16 cellular contexts compared by ENCODE assay signal in genomic region chr2:112433932-112434730, GRCh38. TPM values are rescaled to one million over a fixed set of nuclear protein-coding genes. Genes with fewer than 3 reads are reported as not detected.
A peak's percentile ranks its signal among the peaks of the same experiment; 100 is the strongest.
DNase-seq lines count a peak whose midpoint lies in the region; ATAC-seq, FAIRE-seq and TF ChIP-seq lines count a peak whose summit lies in the region.
"Had no signal": no experiment of that assay in that cellular context is flagged by ENCODE, and none has a peak within 500 bp of the region (broad histone marks: within the 10 kb centered on the region; RNA-seq: fewer than 3 reads in every experiment).

No MANE protein-coding gene starts in this region.

- H3K9ac ChIP-seq in HepG2 (ENCODE audit: insufficient read depth, low read depth, low read length): no peak overlapping the region

- no peak for ATAC-seq in Right ventricle myocardium inferior
- no peak for ATAC-seq in Right ventricle myocardium superior (ENCODE audit: poor library complexity)
- no peak for ATAC-seq in WTC11
- no peak for ATAC-seq in HepG2
- ATAC-seq in HG03520 (IDR thresholded peaks at IDR 0.05; ENCODE audit: unreplicated experiment): no peak

- no peaks in the 10 kb centered on the region for H3K9me3 Mint-ChIP-seq in WTC11
- H3K9me3 Mint-ChIP-seq: activated B cell treated with CpG ODN at 0.5 μM for 24 hours; activated naive CD4-positive, alpha-beta T cell treated with anti-CD3 and anti-CD28 coated beads for 36 hours had no signal

- CTCF ChIA-PET in WTC11 (lab: Charles Lee) (interaction anchor here (1.6 to 1.7 kb wide), 2 partner anchors 175 to 312 kb away, joined by 9 to 15 read pairs; no protein-coding TSS in a partner anchor), HepG2 (lab: Yijun Ruan, JAX; ENCODE audit: low intra/inter-chr PET ratio, low total read pairs) (interaction anchor here (1.9 to 3.0 kb wide), 2 partner anchors 174 to 313 kb away, joined by 14 to 18 read pairs; no protein-coding TSS in a partner anchor)

- TF ChIP-seq EP300 in HepG2 (IDR thresholded peaks at IDR 0.05; ENCODE audit: low read depth in 2 of 2, low read length in 2 of 2): no peak
- TF ChIP-seq EP300 in HepG2 (CRISPR knock-in tag; IDR thresholded peaks at IDR 0.05; ENCODE audit: borderline replicate concordance): no peak

- peak; percentile 33 for DNase-seq in Right ventricle myocardium inferior (ENCODE audit: missing footprints)
- DNase-seq in Right ventricle myocardium superior: no peak
- peak; percentile 27 for DNase-seq in WTC11 (ENCODE audit: low spot score)
- DNase-seq in HepG2 (ENCODE audit: low spot score): no peak
- DNase-seq in spleen: peak; percentile 81
- DNase-seq in SW 1271 (lab: John Stamatoyannopoulos, UW): no peak
- no peak for DNase-seq in NCI-H1694 (lab: John Stamatoyannopoulos, UW)
- DNase-seq: NCI-H1417, NCI-H524 treated with DMSO at 0.1 percent for 48 hours had no signal

- no peak overlapping the region for H3K27ac Mint-ChIP-seq in WTC11
- H3K27ac Mint-ChIP-seq: activated B cell treated with CpG ODN at 0.5 μM for 24 hours; activated naive CD4-positive, alpha-beta T cell treated with anti-CD3 and anti-CD28 coated beads for 36 hours had no signal

- no peaks in the 10 kb centered on the region for H4K20me1 ChIP-seq in HepG2 (ENCODE audit: insufficient read depth, low read length)

- H3K27me3 Mint-ChIP-seq in WTC11 (ENCODE audit: low read depth): peaks cover 10% of the 10 kb centered on the region

- H3K4me1 Mint-ChIP-seq in WTC11: peaks cover 3% of the 10 kb centered on the region; the same call in 1 of the 2 replicates

- WGBS in HepG2 (ENCODE audit: low lambda C conversion rate): 67% methylated on average over 25 of the region's 31 CpGs
- 67 to 86% (median 81%) methylated on average over 11 to 31 of the region's 31 CpGs for WGBS in spleen, 5 donors

- peaks cover 4% of the 10 kb centered on the region for H3K79me2 ChIP-seq in HepG2 (ENCODE audit: insufficient read depth, low read length)
- H3K79me2 ChIP-seq: hepatocyte had no signal

- in situ Hi-C loops in HepG2 (cut with HindIII; ENCODE audit: extremely low pct_ligation_motif_present, low pct_unique_long_range_greater_than_20kb): loop anchor here (10.0 to 25.0 kb wide), 2 partner anchors 172 to 309 kb away; partner anchors contain the start of gene ZC3H8

- no peaks in the 10 kb centered on the region for H3K9me3 ChIP-seq in HepG2 (ENCODE audit: low read length)
- no peaks in the 10 kb centered on the region for H3K9me3 ChIP-seq in spleen
- H3K9me3 ChIP-seq: lower lobe of right lung, pancreas had no signal

- no peaks in the 10 kb centered on the region for H3K36me3 Mint-ChIP-seq in WTC11

- BruUV-seq in HepG2 (replicated peaks; lab: Mats Ljungman, UMichigan): no TSS peak

- H3K4me3 ChIP-seq in HepG2 (replicated peaks in 1 of 3; ENCODE audit: insufficient read depth in 1 of 3, low read depth in 2 of 3, low read length in 3 of 3) (peak overlapping the region in 1 of 3 experiments; percentile 58; a peak in 1 of 6 replicates), spleen (no peak overlapping the region)
- H3K4me3 ChIP-seq: hepatocyte had no signal

- no peak for TF ChIP-seq RAD21 in HepG2 (CRISPR knock-in tag; IDR thresholded peaks at IDR 0.05)

- H3K27ac ChIP-seq in HepG2 (ENCODE audit: extremely low read length, insufficient read depth, low read length): no peak overlapping the region
- H3K27ac ChIP-seq in spleen: no peak overlapping the region
- H3K27ac ChIP-seq: epithelial cell of prostate, hepatocyte had no signal

- H3K27me3 ChIP-seq in HepG2 (ENCODE audit: control insufficient read depth in 1 of 2, insufficient read depth in 2 of 2, low read length in 2 of 2) (peaks cover 0 to 18% of the 10 kb centered on the region in 2 experiments; a peak in 1 of 5 replicates), spleen (replicated peaks in 1 of 7) (peaks cover 0 to 10% (median 0%) of the 10 kb centered on the region in 7 donors)
- H3K27me3 ChIP-seq: hepatocyte, pancreas had no signal

- H3K4me2 ChIP-seq in HepG2 (ENCODE audit: low read depth, low read length): 0 out of 2 replicates have a peak overlapping the region, but pooled peaks have one; percentile 74

- FAIRE-seq in HepG2 (lab: Jason Lieb, UNC): no peak

- POLR2A ChIA-PET in WTC11 (lab: Charles Lee): interaction anchor here (0.8 kb wide), 1 partner anchor 312 kb away, joined by 3 read pairs; no protein-coding TSS in a partner anchor
- POLR2A ChIA-PET in HepG2 (lab: Yijun Ruan, JAX): no interaction called here

- H3K4me1 ChIP-seq in HepG2 (ENCODE audit: insufficient read depth, low read length) (peaks cover 37% of the 10 kb centered on the region), spleen (peaks cover 0 to 24% (median 12%) of the 10 kb centered on the region in 6 donors)
- H3K4me1 ChIP-seq: lower lobe of right lung had no signal

- intact Hi-C loops in Right ventricle myocardium inferior (cut with DNase I) (loop anchor here (5.0 kb wide), 1 partner anchor 312 kb away; no protein-coding TSS in a partner anchor), Right ventricle myocardium superior (cut with DNase I) (no loop called here), HepG2 (cut with micrococcal nuclease; ENCODE audit: unreplicated experiment) (loop anchor here (1.0 kb wide), 1 partner anchor 175 kb away; no protein-coding TSS in a partner anchor), spleen (cut with DNase I; ENCODE audit: low total_unique reads) (loop anchor here (10.0 kb wide), 1 partner anchor 309 kb away; no protein-coding TSS in a partner anchor)

- no peak overlapping the region for H2AFZ ChIP-seq in HepG2 (ENCODE audit: low read length)

- TF ChIP-seq POLR2A in HepG2 (IDR thresholded peaks at IDR 0.05; ENCODE audit: insufficient read depth in 1 of 2, low read depth in 2 of 2, low read length in 2 of 2) (no peak), spleen (IDR thresholded peaks at IDR 0.05) (no peak)

- 0 out of 2 replicates have a peak overlapping the region, but pooled peaks have one; percentile 12 for H3K4me3 Mint-ChIP-seq in WTC11

- no peak for TF ChIP-seq CTCF in WTC11 (IDR thresholded peaks at IDR 0.05)
- TF ChIP-seq CTCF in HepG2 (CRISPR knock-in tag; IDR thresholded peaks at IDR 0.05): no peak
- TF ChIP-seq CTCF in spleen (IDR thresholded peaks at IDR 0.05 in 8 of 11, conservative IDR thresholded peaks at IDR 0.05 in 3 of 11): no peak

- H3K36me3 ChIP-seq in HepG2 (replicated peaks in 1 of 2; ENCODE audit: control insufficient read depth in 1 of 2, insufficient read depth in 2 of 2, low read length in 2 of 2): no peaks in the 10 kb centered on the region
- no peaks in the 10 kb centered on the region for H3K36me3 ChIP-seq in spleen
- H3K36me3 ChIP-seq: lower lobe of right lung, pancreas had no signal

RNA-seq across cellular contexts. Expression of gene RGPD8, which starts 0.7 kb away (rescaled TPM):
- 4.8 TPM for total RNA-seq in Right ventricle myocardium inferior
- total RNA-seq in Right ventricle myocardium superior: 5.2 TPM
- total RNA-seq in WTC11 (2021): 8.3 to 8.9 TPM (median 8.3 TPM) in 3 replicates
- 12.8 and 18.7 TPM in 2 replicates for total RNA-seq in HepG2 (2016; rRNA removed; fragmentation: Illumina TruSeq; extraction: Trizol)
- 4.7 and 7.0 TPM in 2 replicates for total RNA-seq in HepG2 (2016; cell fraction: cytosol; rRNA removed; fragmentation: Illumina TruSeq; extraction: Trizol; ENCODE audit: low read depth)
- 12.9 and 15.1 TPM in 2 replicates for total RNA-seq in HepG2 (2016; cell fraction: insoluble cytoplasmic fraction; rRNA removed; fragmentation: Illumina TruSeq; extraction: Trizol)
- total RNA-seq in HepG2 (2016; cell fraction: membrane; rRNA removed; fragmentation: Illumina TruSeq; extraction: Trizol): 2.1 and 3.0 TPM in 2 replicates
- 25.1 and 25.7 TPM in 2 replicates for total RNA-seq in HepG2 (2016; cell fraction: nucleus; rRNA removed; fragmentation: Illumina TruSeq; extraction: Trizol)
- 2.3 and 3.1 TPM in 2 replicates for polyA plus RNA-seq in HepG2 (2011; rRNA removed)
- polyA plus RNA-seq in HepG2 (2011; cell fraction: cytosol; rRNA removed): 0.70 and 1.1 TPM in 2 replicates
- polyA plus RNA-seq in HepG2 (2011; cell fraction: nucleus; rRNA removed): 3.6 and 6.3 TPM in 2 replicates
- 4.0 and 4.1 TPM in 2 replicates for polyA plus RNA-seq in HepG2 (2012)
- 0.03 TPM in 1 of 2 replicates, not detected in the other for polyA plus RNA-seq in HepG2 (2016; cell fraction: cytosol; fragmentation: Illumina TruSeq; extraction: Trizol; ENCODE audit: low read depth)
- 3.0 and 3.1 TPM in 2 replicates for polyA plus RNA-seq in HepG2 (2016; cell fraction: insoluble cytoplasmic fraction; fragmentation: Illumina TruSeq; extraction: Trizol; ENCODE audit: low read depth)
- polyA plus RNA-seq in HepG2 (2016; cell fraction: membrane; fragmentation: Illumina TruSeq; extraction: Trizol; ENCODE audit: low read depth): 0.09 and 0.14 TPM in 2 replicates
- polyA plus RNA-seq in HepG2 (2016; cell fraction: nucleus; fragmentation: Illumina TruSeq; extraction: Trizol; ENCODE audit: insufficient read depth, low read depth): 12.3 and 16.4 TPM in 2 replicates
- polyA minus RNA-seq in HepG2 (2011; rRNA and poly(A)+ RNA removed; ENCODE audit: low replicate concordance): 3.4 and 3.6 TPM in 2 replicates
- 5.5 and 5.9 TPM in 2 replicates for polyA minus RNA-seq in HepG2 (2011; cell fraction: cytosol; rRNA and poly(A)+ RNA removed)
- 55.9 and 56.6 TPM in 2 replicates for polyA minus RNA-seq in HepG2 (2011; cell fraction: nucleus; rRNA and poly(A)+ RNA removed)
- total RNA-seq in spleen: 10 to 100 TPM; 11.1 to 35.4 (median 18.9) TPM
- 1 to 10 TPM in 1 of 3 donors, under 1 TPM in 2; 0.09 to 1.3 (median 0.49) TPM for polyA plus RNA-seq in spleen

RNA-seq across cellular contexts. Expression of gene TTL, which starts 47.8 kb away (rescaled TPM):
- 52.0 TPM for total RNA-seq in Right ventricle myocardium inferior
- total RNA-seq in Right ventricle myocardium superior: 47.9 TPM
- total RNA-seq in WTC11 (2021): 39.9 to 44.2 TPM (median 42.4 TPM) in 3 replicates
- total RNA-seq in HepG2 (2016; rRNA removed; fragmentation: Illumina TruSeq; extraction: Trizol): 59.8 and 69.8 TPM in 2 replicates
- total RNA-seq in HepG2 (2016; cell fraction: cytosol; rRNA removed; fragmentation: Illumina TruSeq; extraction: Trizol; ENCODE audit: low read depth): 18.0 and 19.1 TPM in 2 replicates
- 56.6 and 58.1 TPM in 2 replicates for total RNA-seq in HepG2 (2016; cell fraction: insoluble cytoplasmic fraction; rRNA removed; fragmentation: Illumina TruSeq; extraction: Trizol)
- 88.3 and 99.8 TPM in 2 replicates for total RNA-seq in HepG2 (2016; cell fraction: membrane; rRNA removed; fragmentation: Illumina TruSeq; extraction: Trizol)
- total RNA-seq in HepG2 (2016; cell fraction: nucleus; rRNA removed; fragmentation: Illumina TruSeq; extraction: Trizol): 39.3 and 44.8 TPM in 2 replicates
- 19.0 TPM in 2 replicates for polyA plus RNA-seq in HepG2 (2011; rRNA removed)
- 10.0 and 16.3 TPM in 2 replicates for polyA plus RNA-seq in HepG2 (2011; cell fraction: cytosol; rRNA removed)
- polyA plus RNA-seq in HepG2 (2011; cell fraction: nucleus; rRNA removed): 12.2 and 20.3 TPM in 2 replicates
- polyA plus RNA-seq in HepG2 (2012): 22.9 and 32.3 TPM in 2 replicates
- polyA plus RNA-seq in HepG2 (2016; cell fraction: cytosol; fragmentation: Illumina TruSeq; extraction: Trizol; ENCODE audit: low read depth): 15.2 and 16.6 TPM in 2 replicates
- polyA plus RNA-seq in HepG2 (2016; cell fraction: insoluble cytoplasmic fraction; fragmentation: Illumina TruSeq; extraction: Trizol; ENCODE audit: low read depth): 44.9 and 53.9 TPM in 2 replicates
- 50.2 and 56.8 TPM in 2 replicates for polyA plus RNA-seq in HepG2 (2016; cell fraction: membrane; fragmentation: Illumina TruSeq; extraction: Trizol; ENCODE audit: low read depth)
- 53.2 and 54.6 TPM in 2 replicates for polyA plus RNA-seq in HepG2 (2016; cell fraction: nucleus; fragmentation: Illumina TruSeq; extraction: Trizol; ENCODE audit: insufficient read depth, low read depth)
- 44.4 and 48.9 TPM in 2 replicates for polyA minus RNA-seq in HepG2 (2011; rRNA and poly(A)+ RNA removed; ENCODE audit: low replicate concordance)
- polyA minus RNA-seq in HepG2 (2011; cell fraction: cytosol; rRNA and poly(A)+ RNA removed): 28.8 and 32.0 TPM in 2 replicates
- 20.2 and 23.9 TPM in 2 replicates for polyA minus RNA-seq in HepG2 (2011; cell fraction: nucleus; rRNA and poly(A)+ RNA removed)
- 10 to 100 TPM; 17.6 to 29.8 (median 27.1) TPM for total RNA-seq in spleen
- 10 to 100 TPM in 1 of 3 donors, 1 to 10 TPM in 2; 8.1 to 12.7 (median 9.1) TPM for polyA plus RNA-seq in spleen

Comparison
In these comparisons a context has a peak if more than half of its experiments do, and no peak if none do; other contexts are left out.
1. DNase-seq: peak in Right ventricle myocardium inferior (single experiment), WTC11 (single experiment) and spleen (single experiment); none in Right ventricle myocardium superior (single experiment), HepG2 (single experiment), SW 1271 (0 of 2) and NCI-H1694 (single experiment).